ENCODE assay signal across 19 cellular contexts in genomic region chr6:87828044-87828443, GRCh38.
DNase-seq lines count a peak whose midpoint lies in the region; ATAC-seq and TF ChIP-seq lines count a peak whose summit lies in the region.
"Had no signal": no experiment of that assay in that cellular context is flagged by ENCODE, and none has a peak within 500 bp of the region (broad histone marks: within the 10 kb centered on the region; RNA-seq: fewer than 3 reads in every experiment).

No MANE protein-coding gene starts in this region.

- H3K4me1 ChIP-seq in right atrium auricular region: no peaks in the 10 kb centered on the region
- peaks cover 4 to 42% (median 16%) of the 10 kb centered on the region in 6 donors for H3K4me1 ChIP-seq in spleen
- H3K4me1 ChIP-seq: BE2C had no signal

- no peaks in the 10 kb centered on the region for H3K27me3 Mint-ChIP-seq in T-helper 17 cell
- H3K27me3 Mint-ChIP-seq: CD4-positive, alpha-beta T cell had no signal

- H3K27me3 ChIP-seq in right atrium auricular region: no peaks in the 10 kb centered on the region
- no peaks in the 10 kb centered on the region for H3K27me3 ChIP-seq in spleen (replicated peaks in 1 of 7)
- H3K27me3 ChIP-seq: BE2C, SJCRH30 had no signal

- DNase-seq in Right ventricle myocardium inferior (ENCODE audit: missing footprints) (peak; percentile 45), right atrium auricular region (ENCODE audit: low spot score) (no peak), T-helper 17 cell (no peak), NCI-H446 (lab: John Stamatoyannopoulos, UW) (no peak), spleen (no peak), cerebellum (ENCODE audit: low spot score) (no peak)
- DNase-seq: 8988T; BE2C; CD4-positive, alpha-beta T cell; DMS79; GM23248; NCI-H187; NCI-H226; NCI-H526; OCI-M1 had no signal

- no peak overlapping the region for H3K4me3 ChIP-seq in right atrium auricular region
- H3K4me3 ChIP-seq in spleen: no peak overlapping the region
- H3K4me3 ChIP-seq: GM23248, SJCRH30 had no signal

- ATAC-seq in Right ventricle myocardium inferior: no peak
- ATAC-seq in HG03095 (IDR thresholded peaks at IDR 0.05; ENCODE audit: unreplicated experiment): peak; percentile 45
- ATAC-seq in T-helper 17 cell: no peak
- no peak for ATAC-seq in activated CD4-positive, CD25-positive, alpha-beta regulatory T cell treated with anti-CD3 and anti-CD28 coated beads, Interleukin-2, amount 50 U/mL, for 24 hours

- no peak overlapping the region for H3K27ac ChIP-seq in right atrium auricular region
- H3K27ac ChIP-seq in spleen: no peak overlapping the region
- H3K27ac ChIP-seq: GM23248, HL-60, SJCRH30 had no signal

- no peak overlapping the region for H3K4me3 Mint-ChIP-seq in T-helper 17 cell
- H3K4me3 Mint-ChIP-seq: CD4-positive, alpha-beta T cell had no signal

- no peaks in the 10 kb centered on the region for H3K9me3 ChIP-seq in right atrium auricular region
- no peaks in the 10 kb centered on the region for H3K9me3 ChIP-seq in T-helper 17 cell (ENCODE audit: control insufficient read depth, low read length, poor library complexity, severe bottlenecking)
- H3K9me3 ChIP-seq in spleen: no peaks in the 10 kb centered on the region
- H3K9me3 ChIP-seq: BE2C, SJCRH30 had no signal

- WGBS in spleen, 5 donors: 75 to 88% (median 85%) methylated on average over 3 of the region's 3 CpGs

- peak overlapping the region; percentile 96 for H3K27ac Mint-ChIP-seq in T-helper 17 cell
- H3K27ac Mint-ChIP-seq: CD4-positive, alpha-beta T cell had no signal

- peaks cover 4% of the 10 kb centered on the region for H3K36me3 Mint-ChIP-seq in T-helper 17 cell (ENCODE audit: low read depth)

- intact Hi-C loops in Right ventricle myocardium inferior (cut with DNase I) (no loop called here), spleen (cut with DNase I; ENCODE audit: low total_unique reads) (no loop called here)

- peaks cover 25% of the 10 kb centered on the region for H3K4me1 Mint-ChIP-seq in T-helper 17 cell

- H3K36me3 ChIP-seq in right atrium auricular region: no peaks in the 10 kb centered on the region
- H3K36me3 ChIP-seq in spleen: no peaks in the 10 kb centered on the region
- H3K36me3 ChIP-seq: BE2C, SJCRH30 had no signal

- no peak for TF ChIP-seq CTCF in right atrium auricular region (IDR thresholded peaks at IDR 0.05)
- TF ChIP-seq CTCF in spleen (IDR thresholded peaks at IDR 0.05 in 8 of 11, conservative IDR thresholded peaks at IDR 0.05 in 3 of 11): no peak

- no peak for TF ChIP-seq POLR2A in spleen (IDR thresholded peaks at IDR 0.05)
